ENCODE assay signal across 9 cellular contexts in genomic region chr1:84479998-84480397, GRCh38. TPM values are rescaled to one million over a fixed set of nuclear protein-coding genes. Genes with fewer than 3 reads are reported as not detected.
DNase-seq lines count a peak whose midpoint lies in the region; ATAC-seq, FAIRE-seq and TF ChIP-seq lines count a peak whose summit lies in the region.
"Had no signal": no experiment of that assay in that cellular context is flagged by ENCODE, and none has a peak within 500 bp of the region (broad histone marks: within the 10 kb centered on the region; RNA-seq: fewer than 3 reads in every experiment).

No MANE protein-coding gene starts in this region.

- TF ChIP-seq CTCF in GM12875 (IDR thresholded peaks at IDR 0.05; ENCODE audit: borderline replicate concordance, insufficient read depth, low read depth, low read length), result no peak
- TF ChIP-seq CTCF in thoracic aorta (IDR thresholded peaks at IDR 0.05), result no peak

- peak overlapping the region; percentile 85 for H3K27ac ChIP-seq in thoracic aorta

- H3K36me3 Mint-ChIP-seq in activated naive CD4-positive, alpha-beta T cell treated with anti-CD3 and anti-CD28 coated beads, Interleukin-2, amount 50 U/mL, for 72 hours, result peaks cover 25 to 49% of the 10 kb centered on the region in 2 donors

- H3K4me3 ChIP-seq in GM12875 (ENCODE audit: low read depth, low read length), result peak overlapping the region; percentile 59
- H3K4me3 ChIP-seq in thoracic aorta, result peak overlapping the region; percentile 95

- no peak for FAIRE-seq in RCC 7860 (lab: Jason Lieb, UNC)
- FAIRE-seq: TTC549 had no signal

- H3K4me1 ChIP-seq in thoracic aorta (ENCODE audit: control insufficient read depth in 1 of 2, low read depth in 2 of 2), result peaks cover 15 to 17% of the 10 kb centered on the region in 2 donors

- H3K9me3 ChIP-seq in thoracic aorta, result no peaks in the 10 kb centered on the region

- H3K27me3 ChIP-seq in thoracic aorta (replicated peaks; ENCODE audit: insufficient read depth), result no peaks in the 10 kb centered on the region

- ATAC-seq in HG03039 (IDR thresholded peaks at IDR 0.05; ENCODE audit: unreplicated experiment) (peak; percentile 1), thoracic aorta (ENCODE audit: insufficient number of reproducible peaks, low FRiP score, low read depth) (no peak)
- peak; percentile 32 to 40 for ATAC-seq in activated naive CD4-positive, alpha-beta T cell treated with anti-CD3 and anti-CD28 coated beads, Interleukin-2, amount 50 U/mL, for 72 hours

- H3K9me3 Mint-ChIP-seq in activated naive CD4-positive, alpha-beta T cell treated with anti-CD3 and anti-CD28 coated beads, Interleukin-2, amount 50 U/mL, for 72 hours, result peaks cover 15 to 17% of the 10 kb centered on the region in 2 donors

- no peaks in the 10 kb centered on the region for H3K36me3 ChIP-seq in thoracic aorta

- peak overlapping the region; percentile 89 to 95 for H3K27ac Mint-ChIP-seq in activated naive CD4-positive, alpha-beta T cell treated with anti-CD3 and anti-CD28 coated beads, Interleukin-2, amount 50 U/mL, for 72 hours

- no peak for DNase-seq in activated naive CD4-positive, alpha-beta T cell treated with anti-CD3 and anti-CD28 coated beads, Interleukin-2, amount 50 U/mL, for 72 hours (ENCODE audit: low spot score in 2 of 2)
- DNase-seq in iris pigment epithelial cell (ENCODE audit: low read depth) (peak; percentile 20), thoracic aorta (ENCODE audit: low spot score) (no peak), RCC 7860 (ENCODE audit: low spot score) (no peak), SK-N-DZ (ENCODE audit: low spot score) (no peak), NCI-H82 (lab: John Stamatoyannopoulos, UW) (no peak)

RNA-seq across cellular contexts. Expression of gene RPF1, which starts 0.9 kb away (rescaled TPM):
- 10 to 100 TPM; 44.6 to 62.5 TPM for total RNA-seq in activated naive CD4-positive, alpha-beta T cell treated with anti-CD3 and anti-CD28 coated beads, Interleukin-2, amount 50 U/mL, for 72 hours
- 10 to 100 TPM; 17.9 to 33.2 TPM for total RNA-seq in thoracic aorta
- polyA plus RNA-seq in SK-N-DZ (2014; cell fraction: cytosol; rRNA removed), result 48.5 and 53.9 TPM in 2 replicates
- polyA plus RNA-seq in SK-N-DZ (2014; cell fraction: nucleus; rRNA removed), result 37.3 and 39.6 TPM in 2 replicates

RNA-seq across cellular contexts. Expression of gene SPATA1, which starts 26.2 kb away (rescaled TPM):
- 1 to 10 TPM in 1 of 2 donors, under 1 TPM in 1; 0.96 to 3.0 TPM for total RNA-seq in activated naive CD4-positive, alpha-beta T cell treated with anti-CD3 and anti-CD28 coated beads, Interleukin-2, amount 50 U/mL, for 72 hours
- 1 to 10 TPM in 1 of 2 donors, under 1 TPM in 1; 0.14 to 3.6 TPM for total RNA-seq in thoracic aorta
- not detected in 2 replicates for polyA plus RNA-seq in SK-N-DZ (2014; cell fraction: cytosol; rRNA removed)
- polyA plus RNA-seq in SK-N-DZ (2014; cell fraction: nucleus; rRNA removed), result 6.2 TPM in 1 of 2 replicates, not detected in the other

RNA-seq across cellular contexts. Expression of gene GNG5, which starts 26.4 kb away (rescaled TPM):
- 100 to 1,000 TPM; 116 to 133 TPM for total RNA-seq in activated naive CD4-positive, alpha-beta T cell treated with anti-CD3 and anti-CD28 coated beads, Interleukin-2, amount 50 U/mL, for 72 hours
- 100 to 1,000 TPM in 1 of 2 donors, 10 to 100 TPM in 1; 87.2 to 128 TPM for total RNA-seq in thoracic aorta
- polyA plus RNA-seq in SK-N-DZ (2014; cell fraction: cytosol; rRNA removed), result 36.8 and 46.1 TPM in 2 replicates
- polyA plus RNA-seq in SK-N-DZ (2014; cell fraction: nucleus; rRNA removed), result 31.9 and 48.6 TPM in 2 replicates
